In the genomic region with DNA sequence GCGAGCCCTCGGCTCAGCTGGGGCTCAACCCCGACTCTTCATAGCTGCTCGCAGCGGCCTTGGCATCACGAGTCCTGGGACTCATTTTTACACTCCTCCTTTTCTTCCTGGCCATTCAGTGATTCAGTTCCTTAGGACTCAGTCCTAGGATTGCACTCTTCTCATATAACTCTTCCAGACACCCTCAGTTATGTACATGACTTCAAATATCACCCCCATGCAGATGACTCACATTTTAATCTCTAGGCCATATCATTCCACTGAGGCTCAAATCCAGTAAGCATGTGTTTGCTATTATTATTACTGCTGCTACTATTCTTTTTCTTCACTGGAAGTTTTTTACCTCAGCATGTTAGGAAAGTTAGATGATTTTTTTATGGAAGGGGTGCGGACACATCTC, we compare ENCODE assay signal across 2 cellular contexts.
A peak's percentile ranks its signal among the peaks of the same experiment; 100 is the strongest.
TF ChIP-seq lines count a peak whose summit lies in the region.

No MANE protein-coding gene starts in this region.

TF ChIP-seq in GM23338, 12 proteins besides CTCF, POLR2A, EP300 and RAD21 (continues in another document):
- TF ChIP-seq STAT1 (IDR thresholded peaks at IDR 0.05; ENCODE audit: unreplicated experiment), result no peak
- TF ChIP-seq POLR2AphosphoS5 (IDR thresholded peaks at IDR 0.05; ENCODE audit: low read depth), result no peak
- no peak for TF ChIP-seq EZH2phosphoT487 (IDR thresholded peaks at IDR 0.05; ENCODE audit: unreplicated experiment)
- TF ChIP-seq, protein P1, sequence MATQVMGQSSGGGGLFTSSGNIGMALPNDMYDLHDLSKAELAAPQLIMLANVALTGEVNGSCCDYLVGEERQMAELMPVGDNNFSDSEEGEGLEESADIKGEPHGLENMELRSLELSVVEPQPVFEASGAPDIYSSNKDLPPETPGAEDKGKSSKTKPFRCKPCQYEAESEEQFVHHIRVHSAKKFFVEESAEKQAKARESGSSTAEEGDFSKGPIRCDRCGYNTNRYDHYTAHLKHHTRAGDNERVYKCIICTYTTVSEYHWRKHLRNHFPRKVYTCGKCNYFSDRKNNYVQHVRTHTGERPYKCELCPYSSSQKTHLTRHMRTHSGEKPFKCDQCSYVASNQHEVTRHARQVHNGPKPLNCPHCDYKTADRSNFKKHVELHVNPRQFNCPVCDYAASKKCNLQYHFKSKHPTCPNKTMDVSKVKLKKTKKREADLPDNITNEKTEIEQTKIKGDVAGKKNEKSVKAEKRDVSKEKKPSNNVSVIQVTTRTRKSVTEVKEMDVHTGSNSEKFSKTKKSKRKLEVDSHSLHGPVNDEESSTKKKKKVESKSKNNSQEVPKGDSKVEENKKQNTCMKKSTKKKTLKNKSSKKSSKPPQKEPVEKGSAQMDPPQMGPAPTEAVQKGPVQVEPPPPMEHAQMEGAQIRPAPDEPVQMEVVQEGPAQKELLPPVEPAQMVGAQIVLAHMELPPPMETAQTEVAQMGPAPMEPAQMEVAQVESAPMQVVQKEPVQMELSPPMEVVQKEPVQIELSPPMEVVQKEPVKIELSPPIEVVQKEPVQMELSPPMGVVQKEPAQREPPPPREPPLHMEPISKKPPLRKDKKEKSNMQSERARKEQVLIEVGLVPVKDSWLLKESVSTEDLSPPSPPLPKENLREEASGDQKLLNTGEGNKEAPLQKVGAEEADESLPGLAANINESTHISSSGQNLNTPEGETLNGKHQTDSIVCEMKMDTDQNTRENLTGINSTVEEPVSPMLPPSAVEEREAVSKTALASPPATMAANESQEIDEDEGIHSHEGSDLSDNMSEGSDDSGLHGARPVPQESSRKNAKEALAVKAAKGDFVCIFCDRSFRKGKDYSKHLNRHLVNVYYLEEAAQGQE (IDR thresholded peaks at IDR 0.05; ENCODE audit: unreplicated experiment), result no peak
- TF ChIP-seq CREB1 (CRISPR knock-in tag; IDR thresholded peaks at IDR 0.05; ENCODE audit: low read depth), result no peak
- no peak for TF ChIP-seq ZNF331 (CRISPR knock-in tag; IDR thresholded peaks at IDR 0.05; ENCODE audit: low read depth)
- TF ChIP-seq EZH2 (IDR thresholded peaks at IDR 0.05; ENCODE audit: low read depth, unreplicated experiment), result no peak
- TF ChIP-seq NANOG (IDR thresholded peaks at IDR 0.05; ENCODE audit: borderline replicate concordance), result no peak
- no peak for TF ChIP-seq ZNF114 (CRISPR knock-in tag; IDR thresholded peaks at IDR 0.05)
- TF ChIP-seq JUNB (IDR thresholded peaks at IDR 0.05; ENCODE audit: unreplicated experiment), result no peak
- TF ChIP-seq, protein P2, sequence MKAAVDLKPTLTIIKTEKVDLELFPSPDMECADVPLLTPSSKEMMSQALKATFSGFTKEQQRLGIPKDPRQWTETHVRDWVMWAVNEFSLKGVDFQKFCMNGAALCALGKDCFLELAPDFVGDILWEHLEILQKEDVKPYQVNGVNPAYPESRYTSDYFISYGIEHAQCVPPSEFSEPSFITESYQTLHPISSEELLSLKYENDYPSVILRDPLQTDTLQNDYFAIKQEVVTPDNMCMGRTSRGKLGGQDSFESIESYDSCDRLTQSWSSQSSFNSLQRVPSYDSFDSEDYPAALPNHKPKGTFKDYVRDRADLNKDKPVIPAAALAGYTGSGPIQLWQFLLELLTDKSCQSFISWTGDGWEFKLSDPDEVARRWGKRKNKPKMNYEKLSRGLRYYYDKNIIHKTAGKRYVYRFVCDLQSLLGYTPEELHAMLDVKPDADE (IDR thresholded peaks at IDR 0.05), result no peak

TF ChIP-seq in K562, 482 proteins besides CTCF, POLR2A, EP300 and RAD21:
- TF ChIP-seq, protein P3, sequence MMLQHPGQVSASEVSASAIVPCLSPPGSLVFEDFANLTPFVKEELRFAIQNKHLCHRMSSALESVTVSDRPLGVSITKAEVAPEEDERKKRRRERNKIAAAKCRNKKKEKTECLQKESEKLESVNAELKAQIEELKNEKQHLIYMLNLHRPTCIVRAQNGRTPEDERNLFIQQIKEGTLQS (IDR thresholded peaks at IDR 0.05), result 0 out of 2 replicates have a peak, but pooled peaks have one; percentile 20
- TF ChIP-seq, protein P3 (CRISPR knock-in tag; conservative IDR thresholded peaks at IDR 0.05), result no peak
- TF ChIP-seq JUND (IDR thresholded peaks at IDR 0.05; ENCODE audit: borderline replicate concordance, low read depth, low read length) (peak; percentile 15; the same call in 1 of the 2 replicates), JUND (tag; IDR thresholded peaks at IDR 0.05; ENCODE audit: borderline replicate concordance, low read depth, low read length) (no peak)
- TF ChIP-seq, protein P4, sequence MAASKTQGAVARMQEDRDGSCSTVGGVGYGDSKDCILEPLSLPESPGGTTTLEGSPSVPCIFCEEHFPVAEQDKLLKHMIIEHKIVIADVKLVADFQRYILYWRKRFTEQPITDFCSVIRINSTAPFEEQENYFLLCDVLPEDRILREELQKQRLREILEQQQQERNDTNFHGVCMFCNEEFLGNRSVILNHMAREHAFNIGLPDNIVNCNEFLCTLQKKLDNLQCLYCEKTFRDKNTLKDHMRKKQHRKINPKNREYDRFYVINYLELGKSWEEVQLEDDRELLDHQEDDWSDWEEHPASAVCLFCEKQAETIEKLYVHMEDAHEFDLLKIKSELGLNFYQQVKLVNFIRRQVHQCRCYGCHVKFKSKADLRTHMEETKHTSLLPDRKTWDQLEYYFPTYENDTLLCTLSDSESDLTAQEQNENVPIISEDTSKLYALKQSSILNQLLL (CRISPR knock-in tag; IDR thresholded peaks at IDR 0.05; ENCODE audit: borderline replicate concordance), result no peak
